Comparison of ENCODE assay signal across 1 cellular context in the genomic region with DNA sequence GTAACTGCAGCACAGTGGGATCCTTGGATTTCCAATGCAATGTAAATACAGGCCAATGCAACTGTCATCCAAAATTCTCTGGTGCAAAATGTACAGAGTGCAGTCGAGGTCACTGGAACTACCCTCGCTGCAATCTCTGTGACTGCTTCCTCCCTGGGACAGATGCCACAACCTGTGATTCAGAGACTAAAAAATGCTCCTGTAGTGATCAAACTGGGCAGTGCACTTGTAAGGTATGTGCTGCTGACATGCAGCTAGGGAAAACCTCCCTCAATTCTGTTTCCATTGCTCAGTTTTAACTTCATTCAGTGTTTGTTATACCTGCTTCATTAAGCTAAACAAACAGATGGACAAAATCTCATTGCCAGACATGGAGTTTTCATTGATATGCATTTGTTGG.
TF ChIP-seq lines count a peak whose summit lies in the region.

No MANE protein-coding gene starts in this region.

TF ChIP-seq in WTC11, 78 proteins besides CTCF, POLR2A, EP300 and RAD21 (continued from another document):
- no peak for TF ChIP-seq NFYB (CRISPR knock-in tag; conservative IDR thresholded peaks at IDR 0.05; ENCODE audit: low read depth)
